In the genomic region with DNA sequence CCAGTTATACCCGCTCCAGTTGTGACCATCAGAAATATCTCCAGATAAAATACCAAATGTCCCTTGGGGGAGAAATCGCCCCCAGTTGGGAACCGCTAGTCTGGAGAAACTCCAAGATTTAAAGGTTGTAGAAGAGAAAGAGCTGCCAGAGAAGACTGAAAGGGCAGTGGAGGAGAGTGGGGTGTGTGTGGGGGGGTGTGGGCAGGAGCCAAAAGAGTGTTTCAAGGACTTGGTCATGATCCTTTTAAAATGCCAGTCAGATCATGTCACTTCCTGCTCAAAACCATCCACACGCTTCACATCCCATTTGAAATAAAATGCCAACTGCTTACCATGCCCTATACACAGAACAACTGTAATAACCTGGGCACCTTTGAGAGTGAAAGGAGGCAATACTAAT, we compare ENCODE assay signal across 15 cellular contexts. TPM values are rescaled to one million over a fixed set of nuclear protein-coding genes. Genes with fewer than 3 reads are reported as not detected.
DNase-seq lines count a peak whose midpoint lies in the region; ATAC-seq and TF ChIP-seq lines count a peak whose summit lies in the region.
"Had no signal": no experiment of that assay in that cellular context is flagged by ENCODE, and none has a peak within 500 bp of the region (broad histone marks: within the 10 kb centered on the region; RNA-seq: fewer than 3 reads in every experiment).

No MANE protein-coding gene starts in this region.

- H3K27ac Mint-ChIP-seq in mesothelial cell of epicardium = no peak overlapping the region
- H3K27ac Mint-ChIP-seq: CD4-positive, alpha-beta T cell; WTC11 had no signal

- ATAC-seq in HG03571 (IDR thresholded peaks at IDR 0.05; ENCODE audit: unreplicated experiment) = no peak
- ATAC-seq in GM19463 (IDR thresholded peaks at IDR 0.05; ENCODE audit: unreplicated experiment) = no peak
- ATAC-seq: WTC11 had no signal

- peaks cover 22% of the 10 kb centered on the region for H3K4me1 Mint-ChIP-seq in mesothelial cell of epicardium

- H3K4me1 ChIP-seq in skeletal muscle satellite cell (ENCODE audit: control insufficient read depth, insufficient read depth, low read length) = peaks cover 66% of the 10 kb centered on the region
- H3K4me1 ChIP-seq: breast epithelium had no signal

- no peak overlapping the region for H3K4me3 Mint-ChIP-seq in mesothelial cell of epicardium
- H3K4me3 Mint-ChIP-seq: CD4-positive, alpha-beta T cell; WTC11 had no signal

- H3K36me3 Mint-ChIP-seq in mesothelial cell of epicardium = no peaks in the 10 kb centered on the region
- H3K36me3 Mint-ChIP-seq: WTC11 had no signal

- DNase-seq in ELR (ENCODE audit: low read depth) (peak; percentile 51), NCI-H2029 (lab: John Stamatoyannopoulos, UW) (peak; percentile 93), putamen (ENCODE audit: low spot score) (no peak), mesothelial cell of epicardium (ENCODE audit: low spot score in 2 of 2, unreplicated experiment in 2 of 2) (no peak)
- DNase-seq: activated naive CD4-positive, alpha-beta T cell treated with Interleukin-2 at 50 U/mL for 16 hours; CD4-positive, alpha-beta T cell; kidney; NCI-H1092; testis had no signal

- TF ChIP-seq CTCF in mesothelial cell of epicardium (IDR thresholded peaks at IDR 0.05; ENCODE audit: unreplicated experiment) = no peak

- H3K27me3 ChIP-seq in skeletal muscle satellite cell (ENCODE audit: control insufficient read depth, insufficient read depth, low read length) = no peaks in the 10 kb centered on the region
- H3K27me3 ChIP-seq: testis had no signal

- no peaks in the 10 kb centered on the region for H3K9me3 Mint-ChIP-seq in mesothelial cell of epicardium
- H3K9me3 Mint-ChIP-seq: CD4-positive, alpha-beta T cell; WTC11 had no signal

- peak overlapping the region; percentile 58 for H3K9ac ChIP-seq in skeletal muscle satellite cell (ENCODE audit: low read depth, low read length)

- no peaks in the 10 kb centered on the region for H3K36me3 ChIP-seq in skeletal muscle satellite cell (ENCODE audit: insufficient read depth, low read length)
- H3K36me3 ChIP-seq: breast epithelium had no signal

- H3K4me2 ChIP-seq in skeletal muscle satellite cell (ENCODE audit: low read length) = peak overlapping the region; percentile 41

- H3K9me3 ChIP-seq in skeletal muscle satellite cell (replicated peaks; ENCODE audit: low read length) = no peaks in the 10 kb centered on the region
- H3K9me3 ChIP-seq: breast epithelium, testis had no signal

- peaks cover 42% of the 10 kb centered on the region for H3K27me3 Mint-ChIP-seq in mesothelial cell of epicardium (ENCODE audit: low read depth)

- no peak overlapping the region for H3K4me3 ChIP-seq in skeletal muscle satellite cell (ENCODE audit: low read length)
- H3K4me3 ChIP-seq: breast epithelium, testis had no signal

- H3K27ac ChIP-seq in cingulate gyrus (ENCODE audit: low read depth, low read length) = peak overlapping the region; percentile 14
- H3K27ac ChIP-seq: breast epithelium, testis had no signal

RNA-seq across cellular contexts. Expression of gene HEYL, which starts 3.4 kb away (rescaled TPM):
- total RNA-seq in skeletal muscle satellite cell (2012; rRNA removed) = under 0.01 and 1.3 TPM in 2 replicates
- 5.6 to 5.7 TPM (median 5.6 TPM) in 3 replicates for total RNA-seq in mesothelial cell of epicardium

RNA-seq across cellular contexts. Expression of gene NT5C1A, which starts 29.1 kb away (rescaled TPM):
- not detected in 2 replicates for total RNA-seq in skeletal muscle satellite cell (2012; rRNA removed)
- 0.34 TPM in 1 of 3 replicates, not detected in the others for total RNA-seq in mesothelial cell of epicardium
- total RNA-seq: WTC11 had no signal

RNA-seq across cellular contexts. Expression of gene HPCAL4, which starts 48.4 kb away (rescaled TPM):
- total RNA-seq in skeletal muscle satellite cell (2012; rRNA removed) = not detected in 2 replicates
- 0.54 to 0.69 TPM (median 0.60 TPM) in 3 replicates for total RNA-seq in mesothelial cell of epicardium
- total RNA-seq: breast epithelium had no signal

Comparison
In these comparisons a context has a peak if more than half of its experiments do, and no peak if none do; other contexts are left out.
1. DNase-seq: peak in ELR (single experiment) and NCI-H2029 (single experiment); none in putamen (single experiment) and mesothelial cell of epicardium (0 of 2).